In the genomic region with DNA sequence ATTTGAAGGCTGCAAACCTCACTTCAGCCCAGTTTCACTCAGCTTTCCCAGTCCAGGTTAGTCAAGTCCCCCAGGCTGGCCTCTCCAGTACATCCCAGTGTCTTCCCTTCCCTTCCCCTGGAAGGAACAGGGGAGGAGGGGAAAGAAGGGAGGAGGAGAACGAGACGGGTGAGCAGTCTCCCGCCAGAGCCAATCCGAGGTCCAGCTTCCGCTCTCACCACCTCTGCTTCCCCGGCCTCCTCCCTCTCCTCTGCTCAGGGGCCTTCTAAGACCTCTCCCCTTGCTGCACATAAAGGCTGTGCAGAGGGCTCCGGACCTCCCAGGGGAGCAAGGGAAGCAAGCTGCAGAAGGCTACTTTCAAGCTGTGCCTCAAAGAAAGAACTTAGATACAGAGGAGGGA, we compare ENCODE assay signal across 17 cellular contexts. TPM values are rescaled to one million over a fixed set of nuclear protein-coding genes. Genes with fewer than 3 reads are reported as not detected.
DNase-seq lines count a peak whose midpoint lies in the region; ATAC-seq lines count a peak whose summit lies in the region.
"Had no signal": no experiment of that assay in that cellular context is flagged by ENCODE, and none has a peak within 500 bp of the region (broad histone marks: within the 10 kb centered on the region; RNA-seq: fewer than 3 reads in every experiment).

No MANE protein-coding gene starts in this region.

- no peaks in the 10 kb centered on the region for H3K9me3 ChIP-seq in iPS-20b (ENCODE audit: insufficient read depth, low read depth, low read length)
- H3K9me3 ChIP-seq: A549, pancreas, tibial nerve had no signal

- H3K4me3 Mint-ChIP-seq in stimulated activated naive B cell treated with anti-CD40 and anti-IgM and Interleukin-4, amounts not matched to agents 10 μg/mL and 1 μg/mL and 100 μg/mL, for 72 hours, result peak overlapping the region in 1 of 2 donors; percentile 37

- intact Hi-C loops in Right ventricle myocardium inferior (cut with DNase I) (no loop called here), left cardiac atrium (cut with DNase I) (no loop called here)

- ATAC-seq in Right ventricle myocardium inferior, result no peak
- ATAC-seq in left cardiac atrium, result no peak
- ATAC-seq in stimulated activated naive B cell treated with anti-CD40 and anti-IgM and Interleukin-4, amounts not matched to agents 10 μg/mL and 1 μg/mL and 100 μg/mL, for 72 hours (replicated peaks), result no peak
- no peak for ATAC-seq in HG02623 (IDR thresholded peaks at IDR 0.05; ENCODE audit: unreplicated experiment)
- ATAC-seq: pancreas had no signal

- H3K27me3 Mint-ChIP-seq in stimulated activated naive B cell treated with anti-CD40 and anti-IgM and Interleukin-4, amounts not matched to agents 10 μg/mL and 1 μg/mL and 100 μg/mL, for 72 hours, result peaks cover 58 to 68% of the 10 kb centered on the region in 2 donors

- peaks cover 11% of the 10 kb centered on the region for H3K4me1 ChIP-seq in iPS-20b (ENCODE audit: insufficient read depth, low read length)

- H3K36me3 Mint-ChIP-seq in stimulated activated naive B cell treated with anti-CD40 and anti-IgM and Interleukin-4, amounts not matched to agents 10 μg/mL and 1 μg/mL and 100 μg/mL, for 72 hours, result no peaks in the 10 kb centered on the region
- H3K36me3 Mint-ChIP-seq: activated naive CD8-positive, alpha-beta T cell treated with anti-CD3 and anti-CD28 coated beads, Interleukin-2, amount 10 ng/mL, durations not matched to agents 7 days and 5 days had no signal

- no peak overlapping the region for H3K27ac ChIP-seq in iPS-20b (ENCODE audit: low read length)
- H3K27ac ChIP-seq: A549, pancreas, tibial nerve had no signal

- DNase-seq in Right ventricle myocardium inferior (ENCODE audit: missing footprints) (peak; percentile 49), left cardiac atrium (no peak)
- no peak for DNase-seq in activated CD4-positive, alpha-beta T cell treated with anti-CD3 and anti-CD28 coated beads, Interleukin-2, amount 50 U/mL, for 4 hours
- no peak for DNase-seq in stimulated activated naive B cell treated with anti-CD40 and anti-IgM and Interleukin-4, amounts not matched to agents 10 μg/mL and 1 μg/mL and 100 μg/mL, for 72 hours
- DNase-seq: activated CD4-positive, alpha-beta T cell treated with anti-CD3 and anti-CD28 coated beads for 1 hour; activated naive CD8-positive, alpha-beta T cell treated with anti-CD3 and anti-CD28 coated beads, Interleukin-2, amount 10 ng/mL, durations not matched to agents 7 days and 5 days; effector CD8-positive, alpha-beta T cell; kidney glomerular epithelial cell; NCI-H345; pancreas; SIG-M5 had no signal

- H3K4me1 Mint-ChIP-seq in stimulated activated naive B cell treated with anti-CD40 and anti-IgM and Interleukin-4, amounts not matched to agents 10 μg/mL and 1 μg/mL and 100 μg/mL, for 72 hours, result peaks cover 22 to 31% of the 10 kb centered on the region in 2 donors

- H3K27me3 ChIP-seq in iPS-20b (ENCODE audit: insufficient read depth, low read length), result peaks cover 49% of the 10 kb centered on the region

- no peaks in the 10 kb centered on the region for H3K9me3 Mint-ChIP-seq in stimulated activated naive B cell treated with anti-CD40 and anti-IgM and Interleukin-4, amounts not matched to agents 10 μg/mL and 1 μg/mL and 100 μg/mL, for 72 hours
- H3K9me3 Mint-ChIP-seq: activated naive CD8-positive, alpha-beta T cell treated with anti-CD3 and anti-CD28 coated beads, Interleukin-2, amount 10 ng/mL, durations not matched to agents 7 days and 5 days; T-helper 2 cell treated with Interferon-gamma antibody and Interleukin-4, amounts not matched to agents 5 μg/mL and 100 μg/mL, for 36 hours had no signal

- no peaks in the 10 kb centered on the region for H3K36me3 ChIP-seq in iPS-20b (ENCODE audit: insufficient read depth, low read depth, low read length)
- H3K36me3 ChIP-seq: pancreas, tibial nerve had no signal

- no peak overlapping the region for H3K27ac Mint-ChIP-seq in stimulated activated naive B cell treated with anti-CD40 and anti-IgM and Interleukin-4, amounts not matched to agents 10 μg/mL and 1 μg/mL and 100 μg/mL, for 72 hours

- peak overlapping the region; percentile 45; the same call in 1 of the 2 replicates for H3K9ac ChIP-seq in iPS-20b (ENCODE audit: low read depth, low read length)

- peak overlapping the region; percentile 35; the same call in 1 of the 2 replicates for H3K4me3 ChIP-seq in iPS-20b (ENCODE audit: low read length)
- H3K4me3 ChIP-seq: A549, pancreas, tibial nerve had no signal

RNA-seq across cellular contexts. Expression of gene ATG9B, which starts 4.1 kb away (rescaled TPM):
- total RNA-seq in Right ventricle myocardium inferior, result not detected
- under 1 TPM; 0.13 to 0.32 TPM for total RNA-seq in left cardiac atrium
- total RNA-seq: skeletal muscle tissue, tibial nerve had no signal

RNA-seq across cellular contexts. Expression of gene ABCB8, which starts 8.0 kb away (rescaled TPM):
- total RNA-seq in Right ventricle myocardium inferior, result 24.5 TPM
- 10 to 100 TPM; 20.1 to 21.6 TPM for total RNA-seq in left cardiac atrium

RNA-seq across cellular contexts. Expression of gene ASIC3, which starts 28.1 kb away (rescaled TPM):
- total RNA-seq in Right ventricle myocardium inferior (5.5 TPM), left cardiac atrium (1 to 10 TPM; 4.0 to 4.2 TPM)
- total RNA-seq: skeletal muscle tissue had no signal

RNA-seq across cellular contexts. Expression of gene NOS3, which starts 29.4 kb away (rescaled TPM):
- total RNA-seq in Right ventricle myocardium inferior, result 19.4 TPM
- total RNA-seq in left cardiac atrium, result 10 to 100 TPM; 13.1 to 63.9 TPM

RNA-seq across cellular contexts. Expression of gene CDK5, which starts 37.5 kb away (rescaled TPM):
- 6.7 TPM for total RNA-seq in Right ventricle myocardium inferior
- total RNA-seq in left cardiac atrium, result 1 to 10 TPM; 5.1 to 7.8 TPM
